ENCODE assay signal across 16 cellular contexts in genomic region chr11:33371049-33371448, GRCh38. TPM values are rescaled to one million over a fixed set of nuclear protein-coding genes. Genes with fewer than 3 reads are reported as not detected.
DNase-seq lines count a peak whose midpoint lies in the region; ATAC-seq and TF ChIP-seq lines count a peak whose summit lies in the region.
"Had no signal": no experiment of that assay in that cellular context is flagged by ENCODE, and none has a peak within 500 bp of the region (broad histone marks: within the 10 kb centered on the region; RNA-seq: fewer than 3 reads in every experiment).

No MANE protein-coding gene starts in this region.

- H3K27ac Mint-ChIP-seq in HFFc6 (peak overlapping the region; percentile 91), osteocyte (ENCODE audit: unreplicated experiment) (peak overlapping the region; percentile 29), type B pancreatic cell (no peak overlapping the region)
- H3K27ac Mint-ChIP-seq: CD4-positive, CD25-positive, alpha-beta regulatory T cell had no signal

- no peak overlapping the region for H3K4me3 ChIP-seq in brain microvascular endothelial cell (ENCODE audit: low read depth, low read length)

- H3K27me3 Mint-ChIP-seq in HFFc6 (ENCODE audit: insufficient read depth) (peaks cover 3% of the 10 kb centered on the region; the same call in 1 of the 2 replicates), osteocyte (ENCODE audit: unreplicated experiment) (no peaks in the 10 kb centered on the region), type B pancreatic cell (peaks cover 42% of the 10 kb centered on the region)

- TF ChIP-seq CTCF in HFFc6 (IDR thresholded peaks at IDR 0.05): no peak
- peak; percentile 16 for TF ChIP-seq CTCF in brain microvascular endothelial cell (IDR thresholded peaks at IDR 0.05; ENCODE audit: low read depth, low read length, missing control alignments)
- TF ChIP-seq CTCF in osteocyte (IDR thresholded peaks at IDR 0.05): no peak
- no peak for TF ChIP-seq CTCF in type B pancreatic cell (conservative IDR thresholded peaks at IDR 0.05)

- H3K4me3 Mint-ChIP-seq in HFFc6 (no peak overlapping the region), osteocyte (ENCODE audit: unreplicated experiment) (no peak overlapping the region), type B pancreatic cell (no peak overlapping the region)
- H3K4me3 Mint-ChIP-seq: CD4-positive, CD25-positive, alpha-beta regulatory T cell had no signal

- peak; percentile 16; the same call in 1 of the 3 replicates for ATAC-seq in SK-N-SH treated with all-trans-retinoic acid at 6 μM for 48 hours
- no peak for ATAC-seq in GM18907 (IDR thresholded peaks at IDR 0.05; ENCODE audit: unreplicated experiment)
- ATAC-seq in HG03196 (IDR thresholded peaks at IDR 0.05; ENCODE audit: unreplicated experiment): no peak

- H3K36me3 Mint-ChIP-seq in HFFc6 (ENCODE audit: low read depth) (no peaks in the 10 kb centered on the region; the same call in 1 of the 2 replicates), osteocyte (ENCODE audit: unreplicated experiment) (no peaks in the 10 kb centered on the region), type B pancreatic cell (no peaks in the 10 kb centered on the region)
- H3K36me3 Mint-ChIP-seq: CD4-positive, CD25-positive, alpha-beta regulatory T cell had no signal

- H3K9me3 Mint-ChIP-seq in HFFc6 (no peaks in the 10 kb centered on the region), osteocyte (ENCODE audit: unreplicated experiment) (no peaks in the 10 kb centered on the region), type B pancreatic cell (no peaks in the 10 kb centered on the region)

- peaks cover 86% of the 10 kb centered on the region for H3K4me1 Mint-ChIP-seq in HFFc6 (ENCODE audit: low read depth)
- H3K4me1 Mint-ChIP-seq in osteocyte (ENCODE audit: unreplicated experiment): peaks cover 36% of the 10 kb centered on the region
- H3K4me1 Mint-ChIP-seq in type B pancreatic cell (ENCODE audit: unreplicated experiment): peaks cover 5% of the 10 kb centered on the region
- H3K4me1 Mint-ChIP-seq: CD4-positive, CD25-positive, alpha-beta regulatory T cell had no signal

- no peaks in the 10 kb centered on the region for H3K27me3 ChIP-seq in brain microvascular endothelial cell (replicated peaks)

- in situ Hi-C loops in brain microvascular endothelial cell (cut with HindIII; ENCODE audit: low pct_ligation_motif_present, low sequenced_read_pairs): loop anchor here (25.0 kb wide), 1 partner anchor 291 kb away; no protein-coding TSS in a partner anchor

- peak overlapping the region; percentile 82 for H3K27ac ChIP-seq in brain microvascular endothelial cell
- H3K27ac ChIP-seq: KMS-11 had no signal

- DNase-seq in HFFc6 (no peak), brain microvascular endothelial cell (no peak), osteocyte (ENCODE audit: extremely low spot score, unreplicated experiment) (no peak), type B pancreatic cell (ENCODE audit: extremely low spot score, unreplicated experiment) (no peak), NCI-H526 (lab: John Stamatoyannopoulos, UW) (no peak)
- DNase-seq: CD4-positive, CD25-positive, alpha-beta regulatory T cell; DMS79; NCI-H1105 treated with DMSO at 0.1 percent for 48 hours; NCI-H2081 treated with DMSO at 0.1 percent for 48 hours; NCI-H2171 treated with DMSO at 0.1 percent for 48 hours; NCI-H524 treated with DMSO at 0.1 percent for 48 hours; Right ventricle myocardium superior had no signal

- no peaks in the 10 kb centered on the region for H3K36me3 ChIP-seq in brain microvascular endothelial cell (replicated peaks)

TF ChIP-seq in SK-N-SH treated with all-trans-retinoic acid at 6 μM for 48 hours, 23 proteins besides CTCF, POLR2A, EP300 and RAD21 (continues in another document):
- TF ChIP-seq, protein P1, sequence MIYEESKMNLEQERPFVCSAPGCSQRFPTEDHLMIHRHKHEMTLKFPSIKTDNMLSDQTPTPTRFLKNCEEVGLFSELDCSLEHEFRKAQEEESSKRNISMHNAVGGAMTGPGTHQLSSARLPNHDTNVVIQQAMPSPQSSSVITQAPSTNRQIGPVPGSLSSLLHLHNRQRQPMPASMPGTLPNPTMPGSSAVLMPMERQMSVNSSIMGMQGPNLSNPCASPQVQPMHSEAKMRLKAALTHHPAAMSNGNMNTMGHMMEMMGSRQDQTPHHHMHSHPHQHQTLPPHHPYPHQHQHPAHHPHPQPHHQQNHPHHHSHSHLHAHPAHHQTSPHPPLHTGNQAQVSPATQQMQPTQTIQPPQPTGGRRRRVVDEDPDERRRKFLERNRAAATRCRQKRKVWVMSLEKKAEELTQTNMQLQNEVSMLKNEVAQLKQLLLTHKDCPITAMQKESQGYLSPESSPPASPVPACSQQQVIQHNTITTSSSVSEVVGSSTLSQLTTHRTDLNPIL (CRISPR knock-in tag; IDR thresholded peaks at IDR 0.05; ENCODE audit: low read depth): no peak
- TF ChIP-seq GLIS3 (CRISPR knock-in tag; IDR thresholded peaks at IDR 0.05): no peak
- no peak for TF ChIP-seq ZC3H10 (CRISPR knock-in tag; IDR thresholded peaks at IDR 0.05)
- no peak for TF ChIP-seq TOX (CRISPR knock-in tag; IDR thresholded peaks at IDR 0.05; ENCODE audit: borderline replicate concordance)
- TF ChIP-seq ZNF70 (CRISPR knock-in tag; IDR thresholded peaks at IDR 0.05): no peak
- TF ChIP-seq TCF4 (CRISPR knock-in tag; IDR thresholded peaks at IDR 0.05; ENCODE audit: borderline replicate concordance): no peak
- TF ChIP-seq RARB (CRISPR knock-in tag; IDR thresholded peaks at IDR 0.05): no peak
- TF ChIP-seq, protein P2, sequence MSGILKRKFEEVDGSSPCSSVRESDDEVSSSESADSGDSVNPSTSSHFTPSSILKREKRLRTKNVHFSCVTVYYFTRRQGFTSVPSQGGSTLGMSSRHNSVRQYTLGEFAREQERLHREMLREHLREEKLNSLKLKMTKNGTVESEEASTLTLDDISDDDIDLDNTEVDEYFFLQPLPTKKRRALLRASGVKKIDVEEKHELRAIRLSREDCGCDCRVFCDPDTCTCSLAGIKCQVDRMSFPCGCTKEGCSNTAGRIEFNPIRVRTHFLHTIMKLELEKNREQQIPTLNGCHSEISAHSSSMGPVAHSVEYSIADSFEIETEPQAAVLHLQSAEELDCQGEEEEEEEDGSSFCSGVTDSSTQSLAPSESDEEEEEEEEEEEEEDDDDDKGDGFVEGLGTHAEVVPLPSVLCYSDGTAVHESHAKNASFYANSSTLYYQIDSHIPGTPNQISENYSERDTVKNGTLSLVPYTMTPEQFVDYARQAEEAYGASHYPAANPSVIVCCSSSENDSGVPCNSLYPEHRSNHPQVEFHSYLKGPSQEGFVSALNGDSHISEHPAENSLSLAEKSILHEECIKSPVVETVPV (CRISPR knock-in tag; IDR thresholded peaks at IDR 0.05): no peak
- TF ChIP-seq ISL1 (CRISPR knock-in tag; IDR thresholded peaks at IDR 0.05): no peak
- no peak for TF ChIP-seq POU6F1 (CRISPR knock-in tag; IDR thresholded peaks at IDR 0.05; ENCODE audit: borderline replicate concordance, low read depth)
- TF ChIP-seq CSDC2 (CRISPR knock-in tag; IDR thresholded peaks at IDR 0.05): no peak
- TF ChIP-seq ZFP3 (CRISPR knock-in tag; IDR thresholded peaks at IDR 0.05): no peak
- TF ChIP-seq, protein P3, sequence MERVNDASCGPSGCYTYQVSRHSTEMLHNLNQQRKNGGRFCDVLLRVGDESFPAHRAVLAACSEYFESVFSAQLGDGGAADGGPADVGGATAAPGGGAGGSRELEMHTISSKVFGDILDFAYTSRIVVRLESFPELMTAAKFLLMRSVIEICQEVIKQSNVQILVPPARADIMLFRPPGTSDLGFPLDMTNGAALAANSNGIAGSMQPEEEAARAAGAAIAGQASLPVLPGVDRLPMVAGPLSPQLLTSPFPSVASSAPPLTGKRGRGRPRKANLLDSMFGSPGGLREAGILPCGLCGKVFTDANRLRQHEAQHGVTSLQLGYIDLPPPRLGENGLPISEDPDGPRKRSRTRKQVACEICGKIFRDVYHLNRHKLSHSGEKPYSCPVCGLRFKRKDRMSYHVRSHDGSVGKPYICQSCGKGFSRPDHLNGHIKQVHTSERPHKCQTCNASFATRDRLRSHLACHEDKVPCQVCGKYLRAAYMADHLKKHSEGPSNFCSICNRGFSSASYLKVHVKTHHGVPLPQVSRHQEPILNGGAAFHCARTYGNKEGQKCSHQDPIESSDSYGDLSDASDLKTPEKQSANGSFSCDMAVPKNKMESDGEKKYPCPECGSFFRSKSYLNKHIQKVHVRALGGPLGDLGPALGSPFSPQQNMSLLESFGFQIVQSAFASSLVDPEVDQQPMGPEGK (CRISPR knock-in tag; IDR thresholded peaks at IDR 0.05; ENCODE audit: borderline replicate concordance): no peak
- no peak for TF ChIP-seq ARNTL (CRISPR knock-in tag; IDR thresholded peaks at IDR 0.05; ENCODE audit: borderline replicate concordance, low read depth)
- no peak for TF ChIP-seq ZFP30 (CRISPR knock-in tag; IDR thresholded peaks at IDR 0.05)
- no peak for TF ChIP-seq SNAI2 (CRISPR knock-in tag; IDR thresholded peaks at IDR 0.05)
- no peak for TF ChIP-seq ZNF565 (CRISPR knock-in tag; conservative IDR thresholded peaks at IDR 0.05; ENCODE audit: low read depth)

RNA-seq across cellular contexts. Expression of gene KIAA1549L, which starts 4.9 kb away (rescaled TPM):
- 10 to 100 TPM; 41.5 to 53.5 (median 46.7) TPM for total RNA-seq in HFFc6 (2021; fragmentation: NEBNext Ultra II Directional; extraction: Animal tissue kit (Norgen Biotek cat#: 25700))
- 7.2 and 7.6 TPM in 2 replicates for total RNA-seq in osteocyte
- total RNA-seq in type B pancreatic cell (ENCODE audit: low replicate concordance): 3.9 and 10.6 TPM in 2 replicates
- total RNA-seq: CD4-positive, CD25-positive, alpha-beta regulatory T cell had no signal
